In the genomic region with DNA sequence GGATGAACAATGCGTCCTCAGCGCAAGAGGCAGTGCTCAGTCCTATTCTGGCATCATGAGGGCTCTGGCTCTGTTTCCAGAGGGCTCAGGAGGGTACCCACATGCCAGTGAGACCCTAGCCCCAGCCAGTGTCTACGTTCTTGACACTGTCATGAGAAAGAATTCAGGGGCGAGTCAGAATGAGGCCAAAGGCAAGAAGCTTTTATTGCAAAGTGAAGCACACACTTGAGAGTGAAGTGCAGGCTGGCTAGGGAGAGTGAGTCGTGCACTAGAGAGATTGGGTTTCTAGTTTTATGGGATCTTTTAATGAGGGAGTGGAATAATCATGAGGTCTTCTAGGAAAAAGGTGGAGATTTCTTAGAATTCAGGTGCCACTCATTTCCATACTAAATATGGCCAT, we compare ENCODE assay signal across 28 cellular contexts.
A peak's percentile ranks its signal among the peaks of the same experiment; 100 is the strongest.
DNase-seq lines count a peak whose midpoint lies in the region; ATAC-seq and TF ChIP-seq lines count a peak whose summit lies in the region.
"Had no signal": no experiment of that assay in that cellular context is flagged by ENCODE, and none has a peak within 500 bp of the region (broad histone marks: within the 10 kb centered on the region; RNA-seq: fewer than 3 reads in every experiment).

No MANE protein-coding gene starts in this region.

- CTCF ChIA-PET in RWPE1 (lab: Yijun Ruan, JAX), result no interaction called here

- POLR2A ChIA-PET in RWPE1 (lab: Yijun Ruan, JAX; ENCODE audit: low non-redundant PET), result no interaction called here

- H3K9me3 ChIP-seq in left lung, result no peaks in the 10 kb centered on the region
- H3K9me3 ChIP-seq: right lobe of liver, thoracic aorta had no signal

- no peaks in the 10 kb centered on the region for H3K36me3 ChIP-seq in left lung
- H3K36me3 ChIP-seq: right lobe of liver, thoracic aorta had no signal

- H3K4me3 ChIP-seq in left lung, result no peak overlapping the region
- H3K4me3 ChIP-seq: K562, PC-9, right lobe of liver, thoracic aorta had no signal

- TF ChIP-seq CTCF in left lung (IDR thresholded peaks at IDR 0.05), result no peak
- no peak for TF ChIP-seq CTCF in RWPE1 (conservative IDR thresholded peaks at IDR 0.05; ENCODE audit: low read depth)

- no peak for TF ChIP-seq POLR2A in GM18505 (IDR thresholded peaks at IDR 0.05; ENCODE audit: borderline replicate concordance, extremely low read depth, insufficient read depth, insufficient read length)

- H3K4me1 ChIP-seq in left lung, result no peaks in the 10 kb centered on the region
- H3K4me1 ChIP-seq: right lobe of liver had no signal

- intact Hi-C loops in left lung (cut with DNase I), result no loop called here

- H3K27ac ChIP-seq in left lung (no peak overlapping the region), RWPE1 (no peak overlapping the region)
- H3K27ac ChIP-seq: epithelial cell of prostate, PC-9, right lobe of liver had no signal

- DNase-seq in NCI-H526 treated with DMSO at 0.1 percent for 48 hours (lab: John Stamatoyannopoulos, UW), result peak; percentile 5
- DNase-seq in NCI-H526 (lab: John Stamatoyannopoulos, UW), result no peak
- DNase-seq in NCI-H1105 treated with DMSO at 0.1 percent for 48 hours (lab: John Stamatoyannopoulos, UW), result peak; percentile 50
- peak; percentile 67 for DNase-seq in NCI-H345 (lab: John Stamatoyannopoulos, UW)
- DNase-seq in left lung, result no peak
- no peak for DNase-seq in RWPE1 (ENCODE audit: low spot score)
- no peak for DNase-seq in medulla oblongata (ENCODE audit: extremely low spot score)
- DNase-seq: activated CD4-positive, CD25-positive, alpha-beta regulatory T cell; activated CD8-positive, alpha-beta memory T cell treated with anti-CD3 and anti-CD28 coated beads, Interleukin-2, amount 10 ng/mL, durations not matched to agents 7 days and 5 days; activated gamma-delta T cell; activated naive CD8-positive, alpha-beta T cell treated with anti-CD3 and anti-CD28 coated beads for 36 hours; activated T-cell treated with anti-CD3 and anti-CD28 coated beads, Interleukin-2, amount 50 U/mL, for 4 hours; aorta; effector CD8-positive, alpha-beta T cell; EL; left ventricle myocardium superior; naive B cell; NCI-H1048; nucleus accumbens; PC-9; right lobe of liver; SHP77; stimulated activated CD8-positive, alpha-beta memory T cell treated with anti-CD3 and anti-CD28 coated beads, Interleukin-4, amount 100 ng/mL, for 48 hours; T-helper 17 cell had no signal

- peak; percentile 62 for ATAC-seq in left lung
- ATAC-seq in GM18505 (IDR thresholded peaks at IDR 0.05; ENCODE audit: unreplicated experiment), result no peak
- ATAC-seq: activated CD8-positive, alpha-beta memory T cell treated with anti-CD3 and anti-CD28 coated beads, Interleukin-2, amount 10 ng/mL, durations not matched to agents 7 days and 5 days; activated T-cell treated with anti-CD3 and anti-CD28 coated beads, Interleukin-2, amount 50 U/mL, for 4 hours; K562; left ventricle myocardium superior; right lobe of liver; T-helper 17 cell had no signal

- no peaks in the 10 kb centered on the region for H3K27me3 ChIP-seq in left lung
- H3K27me3 ChIP-seq: right lobe of liver had no signal

Comparison
In these comparisons a context has a peak if more than half of its experiments do, and no peak if none do; other contexts are left out.
1. DNase-seq: peak in NCI-H526 treated with DMSO at 0.1 percent for 48 hours (single experiment), NCI-H1105 treated with DMSO at 0.1 percent for 48 hours (single experiment) and NCI-H345 (single experiment); none in NCI-H526 (0 of 2), left lung (0 of 2), RWPE1 (single experiment) and medulla oblongata (single experiment).